Comparison of ENCODE assay signal across 20 cellular contexts in the genomic region with DNA sequence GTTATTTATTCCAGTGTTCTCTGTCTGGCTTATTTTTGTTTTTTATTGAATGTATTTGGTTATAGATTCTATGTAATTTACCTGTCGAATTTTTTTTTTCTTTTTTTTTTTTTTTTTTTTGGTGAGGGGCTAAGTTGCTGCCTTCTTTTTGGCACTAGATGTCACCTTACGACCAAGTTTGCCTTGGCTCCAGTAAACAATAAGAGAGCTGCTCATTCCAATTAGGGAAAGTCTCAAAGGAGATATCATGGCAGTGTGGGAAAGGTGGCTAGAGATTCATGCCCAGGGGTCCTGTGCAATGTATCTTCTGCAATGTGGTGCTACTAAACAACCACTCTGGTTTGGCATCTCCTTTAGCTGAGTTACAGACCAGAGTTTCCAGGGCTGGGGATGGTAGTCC.
A peak's percentile ranks its signal among the peaks of the same experiment; 100 is the strongest.
DNase-seq lines count a peak whose midpoint lies in the region; ATAC-seq, FAIRE-seq and TF ChIP-seq lines count a peak whose summit lies in the region.
"Had no signal": no experiment of that assay in that cellular context is flagged by ENCODE, and none has a peak within 500 bp of the region (broad histone marks: within the 10 kb centered on the region; RNA-seq: fewer than 3 reads in every experiment).

No MANE protein-coding gene starts in this region.

- H3K56ac ChIP-seq in H1 (replicated peaks; ENCODE audit: insufficient read length, low read depth, low read length), result no peak overlapping the region

- H4K8ac ChIP-seq in H1 (ENCODE audit: extremely low read depth, insufficient read depth, low read length), result no peak overlapping the region

- H4K5ac ChIP-seq in H1 (ENCODE audit: insufficient read length, low read depth, low read length), result no peak overlapping the region

- H2BK5ac ChIP-seq in H1 (ENCODE audit: low read depth, low read length), result no peak overlapping the region

- no peak overlapping the region for H3K27ac ChIP-seq in SK-N-SH (ENCODE audit: low read depth in 2 of 2, low read length in 1 of 2)
- H3K27ac ChIP-seq in OCI-LY3 (ENCODE audit: low read length), result no peak overlapping the region
- no peak overlapping the region for H3K27ac ChIP-seq in H1 (ENCODE audit: low read depth, low read length)
- no peak overlapping the region for H3K27ac ChIP-seq in SJCRH30
- H3K27ac ChIP-seq: epithelial cell of prostate had no signal

- DNase-seq in SK-N-SH, result no peak
- DNase-seq in H1 (ENCODE audit: low read depth in 1 of 2, low spot score in 2 of 2), result peak in 1 of 2 experiments; percentile 50
- no peak for DNase-seq in SJCRH30
- no peak for DNase-seq in GM19240 (ENCODE audit: insufficient read length, low spot score)
- DNase-seq in amniotic stem cell (lab: John Stamatoyannopoulos, UW), result no peak
- DNase-seq: activated CD4-positive, alpha-beta T cell treated with anti-CD3 and anti-CD28 coated beads, Interleukin-2, amount 50 U/mL, for 48 hours; activated naive CD4-positive, alpha-beta T cell treated with anti-CD3 and anti-CD28 coated beads for 36 hours; activated T-cell treated with anti-CD3 and anti-CD28 coated beads, Interleukin-2, amount 50 U/mL, for 1 hour; CD4-positive, alpha-beta T cell; Karpas-422; left ventricle myocardium superior; NCI-H1105 treated with DMSO at 0.1 percent for 48 hours; occipital lobe; RPMI8226; stimulated activated naive B cell treated with anti-CD40 and anti-IgM and Interleukin-4, amounts not matched to agents 10 μg/mL and 1 μg/mL and 100 μg/mL, for 72 hours; SW 1271 had no signal

- no peak overlapping the region for H3K4ac ChIP-seq in H1 (replicated peaks; ENCODE audit: insufficient read length, low read depth, low read length)

- H3K4me2 ChIP-seq in SK-N-SH (no peak overlapping the region), OCI-LY3 (ENCODE audit: low read length) (no peak overlapping the region), H1 (ENCODE audit: insufficient read depth in 1 of 2, low read depth in 2 of 2, low read length in 2 of 2) (no peak overlapping the region; a peak in 1 of 4 replicates)

- no peaks in the 10 kb centered on the region for H3K23me2 ChIP-seq in H1 (ENCODE audit: low read depth, low read length)

- H3K4me3 ChIP-seq in SK-N-SH (ENCODE audit: low read depth in 2 of 2, low read length in 1 of 2) (no peak overlapping the region), OCI-LY3 (ENCODE audit: low read length) (no peak overlapping the region), H1 (ENCODE audit: extremely low read depth in 1 of 4, insufficient read depth in 2 of 4, low read depth in 3 of 4, low read length in 4 of 4) (no peak overlapping the region), SJCRH30 (no peak overlapping the region)

- TF ChIP-seq RAD21 in SK-N-SH (IDR thresholded peaks at IDR 0.05; ENCODE audit: low read length) (peak; percentile 64), H1 (IDR thresholded peaks at IDR 0.05 in 1 of 2, conservative IDR thresholded peaks at IDR 0.05 in 1 of 2; ENCODE audit: low read depth in 2 of 2, low read length in 2 of 2) (peak; percentile 77 to 79)

- no peak overlapping the region for H3K23ac ChIP-seq in H1 (ENCODE audit: insufficient read length)

- H3K9me3 ChIP-seq in SK-N-SH (no peaks in the 10 kb centered on the region), OCI-LY3 (ENCODE audit: insufficient read depth, low read length) (no peaks in the 10 kb centered on the region), H1 (ENCODE audit: insufficient read depth in 2 of 2, low read depth in 1 of 2, low read length in 1 of 2) (no peaks in the 10 kb centered on the region), SJCRH30 (replicated peaks) (no peaks in the 10 kb centered on the region)

- H2AK5ac ChIP-seq in H1 (ENCODE audit: low read depth, low read length), result no peak overlapping the region

- no peak overlapping the region for H3K9ac ChIP-seq in SK-N-SH
- H3K9ac ChIP-seq in OCI-LY3 (ENCODE audit: low read length), result no peak overlapping the region
- H3K9ac ChIP-seq in H1 (replicated peaks in 1 of 4; ENCODE audit: extremely low read depth in 1 of 4, low read depth in 3 of 4, low read length in 3 of 4), result no peak overlapping the region

- FAIRE-seq in H1 (lab: Jason Lieb, UNC), result no peak

- H2AFZ ChIP-seq in SK-N-SH (ENCODE audit: low read depth), result no peak overlapping the region
- no peak overlapping the region for H2AFZ ChIP-seq in OCI-LY3 (ENCODE audit: low read depth, low read length)
- H2AFZ ChIP-seq in H1 (ENCODE audit: low read length), result peak overlapping the region; percentile 100

- no peak overlapping the region for H3K18ac ChIP-seq in H1 (ENCODE audit: extremely low read depth, low read length)

- H4K91ac ChIP-seq in H1 (replicated peaks; ENCODE audit: insufficient read length, low read length), result no peak overlapping the region

- no peak overlapping the region for H2BK12ac ChIP-seq in H1 (ENCODE audit: low read depth, low read length)

- POLR2A ChIA-PET in SK-N-SH (lab: Yijun Ruan, JAX) (interaction anchor here (0.6 kb wide), 1 partner anchor 14 kb away, joined by 5 read pairs; no protein-coding TSS in a partner anchor), H1 (lab: Charles Lee; ENCODE audit: partially characterized antibody) (no interaction called here)

- H4K20me1 ChIP-seq in SK-N-SH (ENCODE audit: insufficient read depth) (no peaks in the 10 kb centered on the region), OCI-LY3 (ENCODE audit: insufficient read depth, low read length) (no peaks in the 10 kb centered on the region), H1 (replicated peaks in 1 of 2; ENCODE audit: control insufficient read depth in 1 of 2, insufficient read depth in 2 of 2, low read length in 2 of 2) (no peaks in the 10 kb centered on the region)

- no peak overlapping the region for H2BK15ac ChIP-seq in H1 (ENCODE audit: low read length)

- no peaks in the 10 kb centered on the region for H3K36me3 ChIP-seq in SK-N-SH (replicated peaks in 1 of 2; ENCODE audit: control insufficient read depth in 1 of 2, insufficient read depth in 2 of 2, low read length in 1 of 2)
- H3K36me3 ChIP-seq in OCI-LY3 (replicated peaks; ENCODE audit: low read depth, low read length), result no peaks in the 10 kb centered on the region
- no peaks in the 10 kb centered on the region for H3K36me3 ChIP-seq in H1 (ENCODE audit: control insufficient read depth in 2 of 4, insufficient read depth in 4 of 4, low read length in 3 of 4)
- no peaks in the 10 kb centered on the region for H3K36me3 ChIP-seq in SJCRH30

- no peak for TF ChIP-seq POLR2A in H1 (IDR thresholded peaks at IDR 0.05; ENCODE audit: control extremely low read depth in 1 of 2, low read depth in 2 of 2, low read length in 2 of 2)

- H2BK20ac ChIP-seq in H1 (ENCODE audit: low read length), result no peak overlapping the region

- H3F3A ChIP-seq in SK-N-SH (replicated peaks; ENCODE audit: insufficient read depth), result no peaks in the 10 kb centered on the region

- WGBS in SK-N-SH (ENCODE audit: low lambda C conversion rate), result 25% methylated on average over 2 of the region's 2 CpGs
- WGBS in H1 (ENCODE audit: extremely low coverage in 1 of 2, insufficient coverage in 1 of 2, insufficient read length in 1 of 2, insufficient replicate concordance in 2 of 2, low coverage in 1 of 2, low lambda C conversion rate in 2 of 2, missing lambda C conversion rate in 1 of 2), 2 experiments, result 50% methylated on average over 1 of the region's 2 CpGs; no CpG with 5 or more reads in 1 of the 2 experiments

- ATAC-seq in SK-N-SH treated with all-trans-retinoic acid at 6 μM for 48 hours (no peak), GM21526 (IDR thresholded peaks at IDR 0.05; ENCODE audit: low FRiP score, unreplicated experiment) (no peak)
- ATAC-seq: left ventricle myocardium superior; stimulated activated naive B cell treated with anti-CD40 and anti-IgM and Interleukin-4, amounts not matched to agents 10 μg/mL and 1 μg/mL and 100 μg/mL, for 72 hours had no signal

- H3K79me1 ChIP-seq in H1 (ENCODE audit: low read depth, low read length), result no peaks in the 10 kb centered on the region

- H3K79me2 ChIP-seq in SK-N-SH (ENCODE audit: insufficient read depth) (no peaks in the 10 kb centered on the region), OCI-LY3 (ENCODE audit: low read length) (no peaks in the 10 kb centered on the region), H1 (ENCODE audit: control insufficient read depth in 1 of 2, insufficient read depth in 2 of 2, low read length in 2 of 2) (no peaks in the 10 kb centered on the region)

- no peaks in the 10 kb centered on the region for H3K9me2 ChIP-seq in SK-N-SH

- 0 out of 2 replicates have a peak, but pooled peaks have one; percentile 7 for TF ChIP-seq CTCF in SK-N-SH (IDR thresholded peaks at IDR 0.05)
- peak; percentile 33 for TF ChIP-seq CTCF in OCI-LY3 (IDR thresholded peaks at IDR 0.05; ENCODE audit: low read depth, low read length)
- TF ChIP-seq CTCF in H1 (IDR thresholded peaks at IDR 0.05; ENCODE audit: control extremely low read depth in 1 of 3, insufficient read depth in 1 of 3, low read depth in 1 of 3, low read length in 3 of 3), result peak in 2 of 3 experiments; percentile 32 to 45; a peak in 2 of 4 replicates

- CTCF ChIA-PET in SK-N-SH (lab: Yijun Ruan, JAX), result interaction anchor here (0.9 to 10.0 kb wide), 6 partner anchors 18 to 318 kb away, joined by 3 to 77 read pairs (median 8); no protein-coding TSS in a partner anchor
- CTCF ChIA-PET in H1 (lab: Charles Lee; ENCODE audit: partially characterized antibody), result interaction anchor here (0.9 to 7.4 kb wide), 15 partner anchors 8 to 445 kb away, joined by 3 to 85 read pairs (median 5); partner anchors contain the start of gene RBP3

- H3K14ac ChIP-seq in H1 (ENCODE audit: insufficient read length), result no peak overlapping the region

- no peak for TF ChIP-seq EP300 in SK-N-SH (IDR thresholded peaks at IDR 0.05; ENCODE audit: borderline replicate concordance in 1 of 2, low read depth in 1 of 2, low read length in 1 of 2)
- no peak for TF ChIP-seq EP300 in H1 (IDR thresholded peaks at IDR 0.05; ENCODE audit: borderline replicate concordance in 1 of 2, low read depth in 2 of 2, low read length in 2 of 2)

- H3K4me1 ChIP-seq in SK-N-SH (ENCODE audit: control insufficient read depth in 1 of 2, insufficient read depth in 2 of 2, low read depth in 1 of 2, low read length in 1 of 2) (no peaks in the 10 kb centered on the region; a peak in 1 of 4 replicates), OCI-LY3 (ENCODE audit: low read length) (peaks cover 11% of the 10 kb centered on the region; the same call in 1 of the 2 replicates), H1 (replicated peaks in 1 of 4; ENCODE audit: control insufficient read depth in 3 of 4, insufficient read depth in 4 of 4, low read length in 3 of 4) (peaks cover 0 to 6% (median 2%) of the 10 kb centered on the region in 4 experiments; a peak in 3 of 7 replicates), SJCRH30 (no peaks in the 10 kb centered on the region)

- no peaks in the 10 kb centered on the region for H3K27me3 ChIP-seq in SK-N-SH (ENCODE audit: insufficient read depth)
- no peaks in the 10 kb centered on the region for H3K27me3 ChIP-seq in OCI-LY3 (ENCODE audit: low read depth, low read length)
- no peaks in the 10 kb centered on the region for H3K27me3 ChIP-seq in H1 (replicated peaks in 1 of 4; ENCODE audit: control insufficient read depth in 3 of 4, extremely low read depth in 1 of 4, insufficient read depth in 3 of 4, low read length in 3 of 4)
- H3K27me3 ChIP-seq in SJCRH30, result no peaks in the 10 kb centered on the region

- H2BK120ac ChIP-seq in H1 (replicated peaks; ENCODE audit: low read depth, low read length), result no peak overlapping the region

TF ChIP-seq in SK-N-SH, 30 proteins besides CTCF, POLR2A, EP300 and RAD21 (continues in another document):
- TF ChIP-seq RFX5 (IDR thresholded peaks at IDR 0.05; ENCODE audit: low read length), result no peak

Comparison
In these comparisons a context has a peak if more than half of its experiments do, and no peak if none do; other contexts are left out.
1. Of the 17 proteins assayed by ChIP-seq in both H1 and SK-N-SH: peak only in H1: none; only in SK-N-SH: none; in both: CTCF and RAD21; in neither: 15.